In the genomic region with DNA sequence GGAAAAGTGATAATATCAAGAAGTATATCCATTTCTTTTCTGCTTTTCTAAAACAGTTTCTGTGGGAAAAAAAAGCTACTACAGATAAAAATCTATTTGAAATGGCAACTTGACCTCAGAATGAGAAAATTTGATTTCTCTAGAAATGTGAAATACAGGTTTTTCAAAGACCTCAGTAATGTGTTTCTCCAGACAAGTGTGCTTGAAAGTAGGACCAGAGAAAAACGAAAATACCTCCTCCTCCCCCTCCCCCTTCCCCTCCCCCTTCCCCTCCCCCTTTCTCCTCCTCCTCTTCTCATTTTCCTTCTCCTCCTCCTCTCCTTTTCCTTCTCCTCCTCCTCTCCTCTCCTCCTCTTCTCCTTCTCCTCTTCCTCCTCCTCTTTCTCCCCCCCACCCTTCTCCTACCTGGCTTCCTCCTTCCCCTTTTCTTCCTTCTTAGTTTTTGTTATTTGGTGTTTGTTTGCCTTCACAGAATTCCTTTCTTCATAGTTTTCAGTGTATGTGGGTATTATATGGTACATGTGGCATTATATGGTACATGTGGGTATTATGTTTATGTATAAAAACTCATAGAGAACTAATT, we compare ENCODE assay signal across 1 cellular context.
TF ChIP-seq lines count a peak whose summit lies in the region.

No MANE protein-coding gene starts in this region.

TF ChIP-seq in K562, 482 proteins besides CTCF, POLR2A, EP300 and RAD21 (continued from another document):
- TF ChIP-seq, protein P1, sequence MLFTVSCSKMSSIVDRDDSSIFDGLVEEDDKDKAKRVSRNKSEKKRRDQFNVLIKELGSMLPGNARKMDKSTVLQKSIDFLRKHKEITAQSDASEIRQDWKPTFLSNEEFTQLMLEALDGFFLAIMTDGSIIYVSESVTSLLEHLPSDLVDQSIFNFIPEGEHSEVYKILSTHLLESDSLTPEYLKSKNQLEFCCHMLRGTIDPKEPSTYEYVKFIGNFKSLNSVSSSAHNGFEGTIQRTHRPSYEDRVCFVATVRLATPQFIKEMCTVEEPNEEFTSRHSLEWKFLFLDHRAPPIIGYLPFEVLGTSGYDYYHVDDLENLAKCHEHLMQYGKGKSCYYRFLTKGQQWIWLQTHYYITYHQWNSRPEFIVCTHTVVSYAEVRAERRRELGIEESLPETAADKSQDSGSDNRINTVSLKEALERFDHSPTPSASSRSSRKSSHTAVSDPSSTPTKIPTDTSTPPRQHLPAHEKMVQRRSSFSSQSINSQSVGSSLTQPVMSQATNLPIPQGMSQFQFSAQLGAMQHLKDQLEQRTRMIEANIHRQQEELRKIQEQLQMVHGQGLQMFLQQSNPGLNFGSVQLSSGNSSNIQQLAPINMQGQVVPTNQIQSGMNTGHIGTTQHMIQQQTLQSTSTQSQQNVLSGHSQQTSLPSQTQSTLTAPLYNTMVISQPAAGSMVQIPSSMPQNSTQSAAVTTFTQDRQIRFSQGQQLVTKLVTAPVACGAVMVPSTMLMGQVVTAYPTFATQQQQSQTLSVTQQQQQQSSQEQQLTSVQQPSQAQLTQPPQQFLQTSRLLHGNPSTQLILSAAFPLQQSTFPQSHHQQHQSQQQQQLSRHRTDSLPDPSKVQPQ (CRISPR knock-in tag; IDR thresholded peaks at IDR 0.05; ENCODE audit: borderline replicate concordance) = no peak
- TF ChIP-seq CEBPG (CRISPR knock-in tag; IDR thresholded peaks at IDR 0.05) (no peak), CEBPG (tag; conservative IDR thresholded peaks at IDR 0.05 in 1 of 2, IDR thresholded peaks at IDR 0.05 in 1 of 2) (no peak), TBP (optimal IDR thresholded peaks at IDR 0.05; ENCODE audit: low read depth, low read length) (no peak), ZNF592 (IDR thresholded peaks at IDR 0.05) (no peak), PCBP1 (IDR thresholded peaks at IDR 0.05; ENCODE audit: low read depth, low read length, poor library complexity, severe bottlenecking) (peak; percentile 34), HNRNPK (IDR thresholded peaks at IDR 0.05; ENCODE audit: low read depth, low read length, poor library complexity, severe bottlenecking) (peak; percentile 66), ZBTB17 (CRISPR knock-in tag; IDR thresholded peaks at IDR 0.05) (no peak), NCOA6 (IDR thresholded peaks at IDR 0.05) (no peak), PCBP2 (IDR thresholded peaks at IDR 0.05; ENCODE audit: low read depth, low read length, poor library complexity, severe bottlenecking) (peak; percentile 53), ZNF431 (CRISPR knock-in tag; IDR thresholded peaks at IDR 0.05) (no peak), CEBPZ (IDR thresholded peaks at IDR 0.05; ENCODE audit: borderline replicate concordance, low read depth, low read length) (no peak)
